Comparison of ENCODE assay signal across 13 cellular contexts in genomic region chr7:143487566-143487965, GRCh38. TPM values are rescaled to one million over a fixed set of nuclear protein-coding genes. Genes with fewer than 3 reads are reported as not detected.
DNase-seq lines count a peak whose midpoint lies in the region; ATAC-seq and TF ChIP-seq lines count a peak whose summit lies in the region.
"Had no signal": no experiment of that assay in that cellular context is flagged by ENCODE, and none has a peak within 500 bp of the region (broad histone marks: within the 10 kb centered on the region; RNA-seq: fewer than 3 reads in every experiment).

No MANE protein-coding gene starts in this region.

- no peaks in the 10 kb centered on the region for H3K36me3 ChIP-seq in IMR-90 (ENCODE audit: control insufficient read depth, insufficient read depth, low read length)
- no peaks in the 10 kb centered on the region for H3K36me3 ChIP-seq in colonic mucosa
- no peaks in the 10 kb centered on the region for H3K36me3 ChIP-seq in mucosa of descending colon (ENCODE audit: low read depth)

- H3K27me3 ChIP-seq in IMR-90 (ENCODE audit: control insufficient read depth, insufficient read depth, low read length) (no peaks in the 10 kb centered on the region), colonic mucosa (no peaks in the 10 kb centered on the region)

- no peak overlapping the region for H3K18ac ChIP-seq in IMR-90 (ENCODE audit: low read depth, low read length)

- TF ChIP-seq RAD21 in IMR-90 (IDR thresholded peaks at IDR 0.05; ENCODE audit: low read length) = no peak

- no peak overlapping the region for H4K91ac ChIP-seq in IMR-90 (ENCODE audit: insufficient read depth, low read depth, low read length)

- in situ Hi-C loops in IMR-90 (cut with MboI; ENCODE audit: low sequenced_read_pairs) = no loop called here

- H3K14ac ChIP-seq in IMR-90 (replicated peaks; ENCODE audit: low read depth, low read length) = no peak overlapping the region

- TF ChIP-seq POLR2A in IMR-90 (IDR thresholded peaks at IDR 0.05; ENCODE audit: low read depth, low read length) = no peak

- dilution Hi-C loops in IMR-90 (cut with HindIII; ENCODE audit: low sequenced_read_pairs, unreplicated experiment) = no loop called here

- WGBS in IMR-90 (ENCODE audit: extremely low coverage in 2 of 2, insufficient read length in 1 of 2), 2 experiments = 100% methylated on average over 1 of the region's 5 CpGs; no CpG with 5 or more reads in 1 of the 2 experiments

- no peak overlapping the region for H3K56ac ChIP-seq in IMR-90 (ENCODE audit: extremely low read depth, insufficient read depth, low read length)

- no peaks in the 10 kb centered on the region for H3K36me3 Mint-ChIP-seq in activated naive CD4-positive, alpha-beta T cell treated with anti-CD3 and anti-CD28 coated beads, Interleukin-2, amount 10 ng/mL, durations not matched to agents 7 days and 5 days
- H3K36me3 Mint-ChIP-seq: activated CD4-positive, alpha-beta memory T cell treated with anti-CD3 and anti-CD28 coated beads for 36 hours had no signal

- no peak overlapping the region for H2BK5ac ChIP-seq in IMR-90 (ENCODE audit: low read depth, low read length, poor library complexity, severe bottlenecking)

- BruUV-seq in IMR-90 (replicated peaks; lab: Mats Ljungman, UMichigan) = no TSS peak

- H3K9me3 Mint-ChIP-seq in activated naive CD4-positive, alpha-beta T cell treated with anti-CD3 and anti-CD28 coated beads, Interleukin-2, amount 10 ng/mL, durations not matched to agents 7 days and 5 days = no peaks in the 10 kb centered on the region
- H3K9me3 Mint-ChIP-seq: activated CD4-positive, alpha-beta memory T cell treated with anti-CD3 and anti-CD28 coated beads for 36 hours had no signal

- POLR2A ChIA-PET in IMR-90 (lab: Charles Lee; ENCODE audit: unreplicated experiment) = no interaction called here

- H2BK120ac ChIP-seq in IMR-90 (ENCODE audit: low read depth, low read length) = no peak overlapping the region

- H2AFZ ChIP-seq in IMR-90 (replicated peaks; ENCODE audit: low read length, poor library complexity) = no peak overlapping the region

- no peak overlapping the region for H2AK9ac ChIP-seq in IMR-90 (replicated peaks; ENCODE audit: low read depth, low read length, poor library complexity)

- DNase-seq in IMR-90 (peak; percentile 62), colonic mucosa (peak; percentile 59), mucosa of descending colon (peak; percentile 55 to 69 (median 59)), UCSD-AML1 (lab: John Stamatoyannopoulos, UW; ENCODE audit: unreplicated experiment) (no peak)
- DNase-seq in activated naive CD4-positive, alpha-beta T cell treated with anti-CD3 and anti-CD28 coated beads, Interleukin-2, amount 10 ng/mL, durations not matched to agents 7 days and 5 days = no peak
- DNase-seq: activated CD4-positive, alpha-beta memory T cell treated with anti-CD3 and anti-CD28 coated beads for 36 hours; COR-L47; stimulated activated CD4-positive, alpha-beta T cell treated with anti-CD3 and anti-CD28 coated beads, Interleukin-2, amount 100 ng/mL, for 48 hours had no signal

- H3K23ac ChIP-seq in IMR-90 (ENCODE audit: low read depth, low read length) = no peak overlapping the region

- peak; percentile 55 for ATAC-seq in IMR-90 (ENCODE audit: low read depth)
- peak; percentile 87 for ATAC-seq in mucosa of descending colon
- no peak for ATAC-seq in GM21515 (IDR thresholded peaks at IDR 0.05; ENCODE audit: unreplicated experiment)
- no peak for ATAC-seq in GM19351 (IDR thresholded peaks at IDR 0.05; ENCODE audit: unreplicated experiment)

- TF ChIP-seq CTCF in C4-2B (conservative IDR thresholded peaks at IDR 0.05) = no peak
- TF ChIP-seq CTCF in IMR-90 (conservative IDR thresholded peaks at IDR 0.05; ENCODE audit: low read depth, low read length) = no peak
- TF ChIP-seq CTCF in colonic mucosa (IDR thresholded peaks at IDR 0.05) = no peak
- TF ChIP-seq CTCF in mucosa of descending colon (IDR thresholded peaks at IDR 0.05) = no peak

- intact Hi-C loops in IMR-90 (cut with micrococcal nuclease) = loop anchor here (5.0 kb wide), 1 partner anchor 75 kb away; no protein-coding TSS in a partner anchor
- intact Hi-C loops in colonic mucosa (cut with DNase I) = no loop called here
- intact Hi-C loops in mucosa of descending colon (cut with DNase I, micrococcal nuclease) = no loop called here

- H3K4me2 ChIP-seq in IMR-90 (ENCODE audit: low read depth, low read length) = no peak overlapping the region

- H3K4me1 Mint-ChIP-seq in activated naive CD4-positive, alpha-beta T cell treated with anti-CD3 and anti-CD28 coated beads, Interleukin-2, amount 10 ng/mL, durations not matched to agents 7 days and 5 days = peaks cover 5% of the 10 kb centered on the region

- H2BK15ac ChIP-seq in IMR-90 (ENCODE audit: low read depth, low read length) = no peak overlapping the region

- no peaks in the 10 kb centered on the region for H3K79me1 ChIP-seq in IMR-90 (ENCODE audit: low read depth in 1 of 2, low read length in 2 of 2)

- H3K4me3 Mint-ChIP-seq in activated naive CD4-positive, alpha-beta T cell treated with anti-CD3 and anti-CD28 coated beads, Interleukin-2, amount 10 ng/mL, durations not matched to agents 7 days and 5 days = no peak overlapping the region
- H3K4me3 Mint-ChIP-seq: activated CD4-positive, alpha-beta memory T cell treated with anti-CD3 and anti-CD28 coated beads for 36 hours had no signal

- H3K27me3 Mint-ChIP-seq in activated naive CD4-positive, alpha-beta T cell treated with anti-CD3 and anti-CD28 coated beads, Interleukin-2, amount 10 ng/mL, durations not matched to agents 7 days and 5 days = no peaks in the 10 kb centered on the region
- H3K27me3 Mint-ChIP-seq: activated CD4-positive, alpha-beta memory T cell treated with anti-CD3 and anti-CD28 coated beads for 36 hours had no signal

- CTCF ChIA-PET in IMR-90 (lab: Yijun Ruan, JAX) = interaction anchor here (0.9 kb wide), 1 partner anchor 29 kb away, joined by 3 read pairs; no protein-coding TSS in a partner anchor
- CTCF ChIA-PET in activated naive CD4-positive, alpha-beta T cell treated with anti-CD3 and anti-CD28 coated beads, Interleukin-2, amount 10 ng/mL, durations not matched to agents 7 days and 5 days (lab: Charles Lee) = interaction anchor here (0.8 to 1.0 kb wide), 3 partner anchors 72 to 640 kb away, joined by 3 read pairs; no protein-coding TSS in a partner anchor

- no peak overlapping the region for H4K5ac ChIP-seq in IMR-90 (ENCODE audit: low read depth, low read length)

- H3K9me3 ChIP-seq in IMR-90 (ENCODE audit: control insufficient read depth, insufficient read depth, low read length) (no peaks in the 10 kb centered on the region), colonic mucosa (no peaks in the 10 kb centered on the region), mucosa of descending colon (no peaks in the 10 kb centered on the region)

- H3K4me3 ChIP-seq in IMR-90 (ENCODE audit: insufficient read depth, low read depth, low read length) (no peak overlapping the region), colonic mucosa (no peak overlapping the region), mucosa of descending colon (no peak overlapping the region)

- no peak overlapping the region for H2BK20ac ChIP-seq in IMR-90 (ENCODE audit: low read depth, low read length)

- H3K4ac ChIP-seq in IMR-90 (ENCODE audit: low read depth, low read length) = no peak overlapping the region

- H3K9ac ChIP-seq in IMR-90 (ENCODE audit: low read depth, low read length) = no peak overlapping the region
- no peak overlapping the region for H3K9ac ChIP-seq in colonic mucosa (ENCODE audit: low read depth in 2 of 2, low read length in 2 of 2)

- H3K4me1 ChIP-seq in IMR-90 (ENCODE audit: control insufficient read depth, insufficient read depth, low read length) (peaks cover 4% of the 10 kb centered on the region), colonic mucosa (no peaks in the 10 kb centered on the region), mucosa of descending colon (ENCODE audit: low read depth) (no peaks in the 10 kb centered on the region)

- no peak overlapping the region for H2AK5ac ChIP-seq in IMR-90 (ENCODE audit: low read depth, low read length)

- no peaks in the 10 kb centered on the region for H3K9me1 ChIP-seq in IMR-90 (ENCODE audit: insufficient read depth, low read length)

- no peak overlapping the region for H3K27ac Mint-ChIP-seq in activated naive CD4-positive, alpha-beta T cell treated with anti-CD3 and anti-CD28 coated beads, Interleukin-2, amount 10 ng/mL, durations not matched to agents 7 days and 5 days
- H3K27ac Mint-ChIP-seq: activated CD4-positive, alpha-beta memory T cell treated with anti-CD3 and anti-CD28 coated beads for 36 hours had no signal

- H3K27ac ChIP-seq in C4-2B = peak overlapping the region; percentile 34; the same call in 1 of the 2 replicates
- H3K27ac ChIP-seq in IMR-90 (ENCODE audit: insufficient read depth, low read length) = no peak overlapping the region
- H3K27ac ChIP-seq in colonic mucosa = peak overlapping the region; percentile 25

- no peak overlapping the region for H4K8ac ChIP-seq in IMR-90 (ENCODE audit: low read depth in 2 of 2, low read length in 2 of 2)

- no peaks in the 10 kb centered on the region for H4K20me1 ChIP-seq in IMR-90 (ENCODE audit: insufficient read depth, low read length)

TF ChIP-seq in IMR-90, 13 proteins besides CTCF, POLR2A, EP300 and RAD21 (continues in another document):
- TF ChIP-seq MAFK (IDR thresholded peaks at IDR 0.05; ENCODE audit: low read depth, low read length) (peak; percentile 72), BHLHE40 (IDR thresholded peaks at IDR 0.05; ENCODE audit: low read depth, low read length) (peak; percentile 77), RCOR1 (IDR thresholded peaks at IDR 0.05; ENCODE audit: insufficient replicate concordance, low read length) (no peak)
- TF ChIP-seq, protein P1, sequence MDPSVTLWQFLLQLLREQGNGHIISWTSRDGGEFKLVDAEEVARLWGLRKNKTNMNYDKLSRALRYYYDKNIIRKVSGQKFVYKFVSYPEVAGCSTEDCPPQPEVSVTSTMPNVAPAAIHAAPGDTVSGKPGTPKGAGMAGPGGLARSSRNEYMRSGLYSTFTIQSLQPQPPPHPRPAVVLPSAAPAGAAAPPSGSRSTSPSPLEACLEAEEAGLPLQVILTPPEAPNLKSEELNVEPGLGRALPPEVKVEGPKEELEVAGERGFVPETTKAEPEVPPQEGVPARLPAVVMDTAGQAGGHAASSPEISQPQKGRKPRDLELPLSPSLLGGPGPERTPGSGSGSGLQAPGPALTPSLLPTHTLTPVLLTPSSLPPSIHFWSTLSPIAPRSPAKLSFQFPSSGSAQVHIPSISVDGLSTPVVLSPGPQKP (IDR thresholded peaks at IDR 0.05; ENCODE audit: borderline replicate concordance, low read depth, low read length) = no peak

RNA-seq across cellular contexts. Expression of gene TAS2R41, which starts 9.9 kb away (rescaled TPM):
- total RNA-seq in IMR-90 (2012; rRNA removed) = not detected in 2 replicates
- not detected in 2 replicates for polyA plus RNA-seq in IMR-90 (2012; rRNA removed)
- polyA plus RNA-seq in IMR-90 (2012; cell fraction: cytosol; rRNA removed) = not detected in 2 replicates
- polyA plus RNA-seq in IMR-90 (2012; cell fraction: nucleus; rRNA removed; ENCODE audit: low replicate concordance) = not detected in 2 replicates
- total RNA-seq in colonic mucosa = not detected
- under 1 TPM in 1 of 3 donors, not detected in 2; 0.34 TPM for total RNA-seq in mucosa of descending colon
- total RNA-seq: activated CD4-positive, alpha-beta memory T cell treated with anti-CD3 and anti-CD28 coated beads for 36 hours; chondrocyte; kidney epithelial cell had no signal

RNA-seq across cellular contexts. Expression of gene TAS2R60, which starts 44.3 kb away (rescaled TPM):
- not detected in 2 replicates for total RNA-seq in IMR-90 (2012; rRNA removed)
- polyA plus RNA-seq in IMR-90 (2012; rRNA removed) = not detected in 2 replicates
- not detected in 2 replicates for polyA plus RNA-seq in IMR-90 (2012; cell fraction: cytosol; rRNA removed)
- polyA plus RNA-seq in IMR-90 (2012; cell fraction: nucleus; rRNA removed; ENCODE audit: low replicate concordance) = not detected in 2 replicates
- not detected for total RNA-seq in colonic mucosa
- total RNA-seq in mucosa of descending colon = under 1 TPM in 1 of 3 donors, not detected in 2; 0.32 TPM
- total RNA-seq: activated CD4-positive, alpha-beta memory T cell treated with anti-CD3 and anti-CD28 coated beads for 36 hours; chondrocyte; kidney epithelial cell had no signal

Comparison
In these comparisons a context has a peak if more than half of its experiments do, and no peak if none do; other contexts are left out.
1. ATAC-seq: peak in IMR-90 (single experiment) and mucosa of descending colon (single experiment); none in GM21515 (single experiment) and GM19351 (single experiment).
2. DNase-seq: peak in IMR-90 (single experiment), colonic mucosa (single experiment) and mucosa of descending colon (3 of 3); none in activated naive CD4-positive, alpha-beta T cell treated with anti-CD3 and anti-CD28 coated beads, Interleukin-2, amount 10 ng/mL, durations not matched to agents 7 days and 5 days (single experiment) and UCSD-AML1 (single experiment).